ENCODE assay signal across 14 cellular contexts in the genomic region with DNA sequence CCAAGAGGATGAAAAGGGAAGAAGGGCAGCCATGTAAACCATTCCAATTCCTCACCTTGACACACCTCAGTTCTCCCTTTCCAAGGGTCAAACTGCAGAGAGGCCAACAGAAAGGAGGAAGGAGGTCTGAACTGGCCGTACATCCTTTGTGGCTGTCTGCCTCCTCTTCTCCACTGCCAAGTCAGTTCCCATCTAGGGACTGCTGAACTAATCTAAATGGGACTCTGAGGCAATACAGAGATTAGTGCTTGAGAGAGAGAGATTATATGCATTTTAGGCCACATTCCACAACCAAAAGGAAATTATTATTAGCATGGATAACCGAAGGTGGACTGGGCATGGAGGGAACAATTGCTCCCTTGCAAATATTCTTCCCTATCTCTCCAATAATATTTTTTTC. TPM values are rescaled to one million over a fixed set of nuclear protein-coding genes. Genes with fewer than 3 reads are reported as not detected.
DNase-seq lines count a peak whose midpoint lies in the region; ATAC-seq and TF ChIP-seq lines count a peak whose summit lies in the region.
"Had no signal": no experiment of that assay in that cellular context is flagged by ENCODE, and none has a peak within 500 bp of the region (broad histone marks: within the 10 kb centered on the region; RNA-seq: fewer than 3 reads in every experiment).

No MANE protein-coding gene starts in this region.

- H3K36me3 Mint-ChIP-seq in GM23338 (ENCODE audit: low read depth): peaks cover 3% of the 10 kb centered on the region; the same call in 2 of the 3 replicates
- H3K36me3 Mint-ChIP-seq in activated naive CD8-positive, alpha-beta T cell treated with anti-CD3 and anti-CD28 coated beads for 36 hours: no peaks in the 10 kb centered on the region
- H3K36me3 Mint-ChIP-seq: natural killer cell had no signal

- no peaks in the 10 kb centered on the region for H3K9me2 ChIP-seq in GM23338 (ENCODE audit: insufficient read depth)

- no peak for TF ChIP-seq CTCF in GM23338 (conservative IDR thresholded peaks at IDR 0.05; ENCODE audit: low read depth in 2 of 2)
- no peak for TF ChIP-seq CTCF in foreskin fibroblast (IDR thresholded peaks at IDR 0.05; ENCODE audit: low read depth, low read length)
- no peak for TF ChIP-seq CTCF in sigmoid colon (IDR thresholded peaks at IDR 0.05)

- TF ChIP-seq EP300 in sigmoid colon (IDR thresholded peaks at IDR 0.05): no peak

- WGBS in sigmoid colon, 2 donors: 57 to 59% methylated on average over 2 of the region's 2 CpGs

- no peak overlapping the region for H3K27ac Mint-ChIP-seq in GM23338
- no peak overlapping the region for H3K27ac Mint-ChIP-seq in activated naive CD8-positive, alpha-beta T cell treated with anti-CD3 and anti-CD28 coated beads for 36 hours
- H3K27ac Mint-ChIP-seq: natural killer cell had no signal

- H2AFZ ChIP-seq in GM23338: no peak overlapping the region

- H3K79me2 ChIP-seq in GM23338 (replicated peaks; ENCODE audit: insufficient read depth): peaks cover 74% of the 10 kb centered on the region

- ATAC-seq in GM23338 (no peak), GM18870 (IDR thresholded peaks at IDR 0.05; ENCODE audit: unreplicated experiment) (no peak)
- ATAC-seq: natural killer cell had no signal

- H3K4me3 ChIP-seq in GM23338 (peak overlapping the region; percentile 66), foreskin fibroblast (ENCODE audit: low read depth in 1 of 2, low read length in 2 of 2) (peak overlapping the region; percentile 74 to 90), sigmoid colon (peak overlapping the region in 3 of 4 donors; percentile 69 to 79 (median 72))

- intact Hi-C loops in sigmoid colon (cut with DNase I): no loop called here

- H3K36me3 ChIP-seq in GM23338 (ENCODE audit: insufficient read depth): no peaks in the 10 kb centered on the region
- H3K36me3 ChIP-seq in sigmoid colon: no peaks in the 10 kb centered on the region

- H3F3A ChIP-seq in GM23338 (replicated peaks; ENCODE audit: low read depth): peaks cover 4% of the 10 kb centered on the region; the same call in 1 of the 2 replicates

- H3K4me1 ChIP-seq in GM23338 (ENCODE audit: insufficient read depth) (peaks cover 35% of the 10 kb centered on the region), sigmoid colon (peaks cover 0 to 62% (median 52%) of the 10 kb centered on the region in 4 donors)

- no peaks in the 10 kb centered on the region for H3K9me3 Mint-ChIP-seq in GM23338
- no peaks in the 10 kb centered on the region for H3K9me3 Mint-ChIP-seq in activated naive CD8-positive, alpha-beta T cell treated with anti-CD3 and anti-CD28 coated beads for 36 hours
- H3K9me3 Mint-ChIP-seq: central memory CD8-positive, alpha-beta T cell; natural killer cell had no signal

- H3K4me3 Mint-ChIP-seq in GM23338: peak overlapping the region; percentile 94
- H3K4me3 Mint-ChIP-seq in activated naive CD8-positive, alpha-beta T cell treated with anti-CD3 and anti-CD28 coated beads for 36 hours: no peak overlapping the region
- H3K4me3 Mint-ChIP-seq: central memory CD8-positive, alpha-beta T cell had no signal

- H3K27ac ChIP-seq in GM23338 (ENCODE audit: low read depth) (no peak overlapping the region), sigmoid colon (no peak overlapping the region)

- H4K20me1 ChIP-seq in GM23338 (replicated peaks; ENCODE audit: insufficient read depth): peaks cover 28% of the 10 kb centered on the region; the same call in 1 of the 2 replicates

- no peaks in the 10 kb centered on the region for H3K9me3 ChIP-seq in sigmoid colon

- DNase-seq in GM23338 (ENCODE audit: low spot score): no peak
- DNase-seq in amniotic epithelial cell (ENCODE audit: low read depth): peak; percentile 62
- peak in 1 of 2 donors; percentile 18 for DNase-seq in foreskin fibroblast
- no peak for DNase-seq in sigmoid colon
- DNase-seq in erythroblast (lab: John Stamatoyannopoulos, UW): no peak
- DNase-seq in activated naive CD8-positive, alpha-beta T cell treated with anti-CD3 and anti-CD28 coated beads for 36 hours: no peak
- no peak for DNase-seq in nucleus accumbens (lab: John Stamatoyannopoulos, UW)
- DNase-seq: DMS 273 treated with DMSO at 0.1 percent for 48 hours; natural killer cell; NCI-H1930; stimulated activated CD4-positive, alpha-beta T cell treated with anti-CD3 and anti-CD28 coated beads, Interleukin-4, amount 100 ng/mL, for 1 hour had no signal

- H3K27me3 Mint-ChIP-seq in GM23338 (ENCODE audit: insufficient read depth, low read depth, poor library complexity): peaks cover 13% of the 10 kb centered on the region
- H3K27me3 Mint-ChIP-seq in activated naive CD8-positive, alpha-beta T cell treated with anti-CD3 and anti-CD28 coated beads for 36 hours: peaks cover 83% of the 10 kb centered on the region

- H3K4me2 ChIP-seq in GM23338: peak overlapping the region; percentile 75

- H3K27me3 ChIP-seq in GM23338 (ENCODE audit: insufficient read depth): no peaks in the 10 kb centered on the region
- no peaks in the 10 kb centered on the region for H3K27me3 ChIP-seq in sigmoid colon

- TF ChIP-seq POLR2A in sigmoid colon (IDR thresholded peaks at IDR 0.05) (no peak), erythroblast (IDR thresholded peaks at IDR 0.05; ENCODE audit: low read length) (no peak)

- peaks cover 50% of the 10 kb centered on the region for H3K4me1 Mint-ChIP-seq in GM23338
- peaks cover 17% of the 10 kb centered on the region for H3K4me1 Mint-ChIP-seq in activated naive CD8-positive, alpha-beta T cell treated with anti-CD3 and anti-CD28 coated beads for 36 hours

TF ChIP-seq in GM23338, 12 proteins besides CTCF, POLR2A, EP300 and RAD21 (continues in another document):
- no peak for TF ChIP-seq JUNB (IDR thresholded peaks at IDR 0.05; ENCODE audit: unreplicated experiment)
- TF ChIP-seq POLR2AphosphoS5 (IDR thresholded peaks at IDR 0.05; ENCODE audit: low read depth): no peak
- TF ChIP-seq EZH2phosphoT487 (IDR thresholded peaks at IDR 0.05; ENCODE audit: unreplicated experiment): no peak
- TF ChIP-seq, protein P1, sequence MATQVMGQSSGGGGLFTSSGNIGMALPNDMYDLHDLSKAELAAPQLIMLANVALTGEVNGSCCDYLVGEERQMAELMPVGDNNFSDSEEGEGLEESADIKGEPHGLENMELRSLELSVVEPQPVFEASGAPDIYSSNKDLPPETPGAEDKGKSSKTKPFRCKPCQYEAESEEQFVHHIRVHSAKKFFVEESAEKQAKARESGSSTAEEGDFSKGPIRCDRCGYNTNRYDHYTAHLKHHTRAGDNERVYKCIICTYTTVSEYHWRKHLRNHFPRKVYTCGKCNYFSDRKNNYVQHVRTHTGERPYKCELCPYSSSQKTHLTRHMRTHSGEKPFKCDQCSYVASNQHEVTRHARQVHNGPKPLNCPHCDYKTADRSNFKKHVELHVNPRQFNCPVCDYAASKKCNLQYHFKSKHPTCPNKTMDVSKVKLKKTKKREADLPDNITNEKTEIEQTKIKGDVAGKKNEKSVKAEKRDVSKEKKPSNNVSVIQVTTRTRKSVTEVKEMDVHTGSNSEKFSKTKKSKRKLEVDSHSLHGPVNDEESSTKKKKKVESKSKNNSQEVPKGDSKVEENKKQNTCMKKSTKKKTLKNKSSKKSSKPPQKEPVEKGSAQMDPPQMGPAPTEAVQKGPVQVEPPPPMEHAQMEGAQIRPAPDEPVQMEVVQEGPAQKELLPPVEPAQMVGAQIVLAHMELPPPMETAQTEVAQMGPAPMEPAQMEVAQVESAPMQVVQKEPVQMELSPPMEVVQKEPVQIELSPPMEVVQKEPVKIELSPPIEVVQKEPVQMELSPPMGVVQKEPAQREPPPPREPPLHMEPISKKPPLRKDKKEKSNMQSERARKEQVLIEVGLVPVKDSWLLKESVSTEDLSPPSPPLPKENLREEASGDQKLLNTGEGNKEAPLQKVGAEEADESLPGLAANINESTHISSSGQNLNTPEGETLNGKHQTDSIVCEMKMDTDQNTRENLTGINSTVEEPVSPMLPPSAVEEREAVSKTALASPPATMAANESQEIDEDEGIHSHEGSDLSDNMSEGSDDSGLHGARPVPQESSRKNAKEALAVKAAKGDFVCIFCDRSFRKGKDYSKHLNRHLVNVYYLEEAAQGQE (IDR thresholded peaks at IDR 0.05; ENCODE audit: unreplicated experiment): no peak
- no peak for TF ChIP-seq EZH2 (IDR thresholded peaks at IDR 0.05; ENCODE audit: low read depth, unreplicated experiment)
- no peak for TF ChIP-seq ZNF331 (CRISPR knock-in tag; IDR thresholded peaks at IDR 0.05; ENCODE audit: low read depth)
- TF ChIP-seq NANOG (IDR thresholded peaks at IDR 0.05; ENCODE audit: borderline replicate concordance): no peak

RNA-seq across cellular contexts. Expression of gene ARHGEF11, which starts 2.7 kb away (rescaled TPM):
- 23.5 and 33.7 TPM in 2 replicates for total RNA-seq in GM23338 (2014; rRNA removed; shearing (Covaris generic))
- 11.1 and 12.3 TPM in 2 replicates for polyA plus RNA-seq in GM23338 (2016; fragmentation: Nextera tagmentation; extraction: Ambion mirVana)
- total RNA-seq in sigmoid colon: 10 to 100 TPM; 27.5 to 46.8 (median 33.6) TPM
- 10 to 100 TPM; 14.8 to 26.9 (median 16.8) TPM for polyA plus RNA-seq in sigmoid colon
- 1 to 10 TPM; 2.8 to 3.3 TPM for total RNA-seq in activated naive CD8-positive, alpha-beta T cell treated with anti-CD3 and anti-CD28 coated beads for 36 hours

RNA-seq across cellular contexts. Expression of gene ETV3L, which starts 56.8 kb away (rescaled TPM):
- total RNA-seq in GM23338 (2014; rRNA removed; shearing (Covaris generic)): not detected in 2 replicates
- not detected in 2 replicates for polyA plus RNA-seq in GM23338 (2016; fragmentation: Nextera tagmentation; extraction: Ambion mirVana)
- not detected for total RNA-seq in sigmoid colon
- under 1 TPM in 1 of 3 donors, not detected in 2; 0.03 TPM for polyA plus RNA-seq in sigmoid colon
- total RNA-seq in activated naive CD8-positive, alpha-beta T cell treated with anti-CD3 and anti-CD28 coated beads for 36 hours: not detected
- total RNA-seq: natural killer cell, temporal lobe had no signal
